1 cellular context compared by ENCODE assay signal in genomic region chr1:119676571-119677206, GRCh38.
TF ChIP-seq lines count a peak whose summit lies in the region.

No MANE protein-coding gene starts in this region.

TF ChIP-seq in SK-N-SH treated with all-trans-retinoic acid at 6 μM for 48 hours, 23 proteins besides CTCF, POLR2A, EP300 and RAD21 (continued from another document):
- TF ChIP-seq POU6F1 (CRISPR knock-in tag; IDR thresholded peaks at IDR 0.05; ENCODE audit: borderline replicate concordance, low read depth) (no peak), CREB5 (CRISPR knock-in tag; IDR thresholded peaks at IDR 0.05; ENCODE audit: low read depth) (no peak), PPARA (CRISPR knock-in tag; IDR thresholded peaks at IDR 0.05; ENCODE audit: borderline replicate concordance) (no peak)
